19 cellular contexts compared by ENCODE assay signal in the genomic region with DNA sequence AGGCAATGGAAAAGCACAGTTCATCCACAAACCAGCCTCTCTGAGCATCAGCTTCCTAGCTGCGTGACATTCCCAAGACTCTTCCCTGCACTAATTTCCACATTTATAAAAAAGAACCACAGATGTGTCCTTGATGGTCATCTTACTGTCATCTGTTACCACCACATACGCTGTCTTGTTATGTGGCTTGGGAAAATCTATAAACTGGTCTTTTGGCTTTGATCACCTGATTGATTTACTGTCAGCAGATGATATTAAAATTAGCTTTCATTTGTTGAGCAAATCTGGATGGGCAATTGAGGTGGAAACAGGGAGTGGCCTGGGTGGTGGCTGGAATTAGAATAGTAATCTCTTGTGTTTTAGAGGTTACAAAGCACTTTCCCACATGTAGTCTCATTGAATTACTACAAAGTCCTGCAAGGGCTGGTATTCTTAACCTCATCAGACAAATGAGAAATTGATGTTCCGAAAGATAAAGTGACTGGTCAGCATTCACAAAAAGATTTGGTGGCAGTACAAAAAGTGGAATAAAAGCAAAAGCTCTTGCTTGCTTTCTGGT.
DNase-seq lines count a peak whose midpoint lies in the region; ATAC-seq and TF ChIP-seq lines count a peak whose summit lies in the region.
"Had no signal": no experiment of that assay in that cellular context is flagged by ENCODE, and none has a peak within 500 bp of the region (broad histone marks: within the 10 kb centered on the region; RNA-seq: fewer than 3 reads in every experiment).

No MANE protein-coding gene starts in this region.

- ATAC-seq in psoas muscle (peak in 1 of 4 donors; percentile 32), HG02623 (IDR thresholded peaks at IDR 0.05; ENCODE audit: unreplicated experiment) (no peak), HG02840 (IDR thresholded peaks at IDR 0.05; ENCODE audit: low FRiP score, unreplicated experiment) (no peak)

- intact Hi-C loops in mammary epithelial cell (cut with micrococcal nuclease) (no loop called here), psoas muscle (cut with DNase I) (no loop called here)

- H3K79me2 ChIP-seq in KMS-11 (ENCODE audit: insufficient read depth, low read depth) (no peaks in the 10 kb centered on the region), mammary epithelial cell (ENCODE audit: insufficient read depth, low read length) (no peaks in the 10 kb centered on the region)

- H3K9me3 Mint-ChIP-seq in activated naive CD4-positive, alpha-beta T cell treated with anti-CD3 and anti-CD28 coated beads, Interleukin-2, amount 10 ng/mL, durations not matched to agents 7 days and 5 days: no peaks in the 10 kb centered on the region

- in situ Hi-C loops in mammary epithelial cell (cut with MboI; ENCODE audit: low sequenced_read_pairs in 2 of 2): no loop called here

- CTCF ChIA-PET in activated naive CD4-positive, alpha-beta T cell treated with anti-CD3 and anti-CD28 coated beads, Interleukin-2, amount 10 ng/mL, durations not matched to agents 7 days and 5 days (lab: Charles Lee): interaction anchor here (0.8 to 2.8 kb wide), 5 partner anchors 14 to 48 kb away, joined by 3 to 10 read pairs (median 4); no protein-coding TSS in a partner anchor
- CTCF ChIA-PET in mammary epithelial cell (lab: Charles Lee; ENCODE audit: low non-redundant PET): no interaction called here

- H3K9me3 ChIP-seq in mammary epithelial cell (replicated peaks; ENCODE audit: insufficient read depth, low read length) (no peaks in the 10 kb centered on the region), psoas muscle (no peaks in the 10 kb centered on the region)
- H3K9me3 ChIP-seq: testis had no signal

- H3K4me3 ChIP-seq in KMS-11 (IDR thresholded peaks at IDR 0.05; ENCODE audit: insufficient read depth, low read depth, low read length) (no peak overlapping the region), mammary epithelial cell (replicated peaks in 1 of 3; ENCODE audit: insufficient read depth in 1 of 3, low read depth in 2 of 3, low read length in 3 of 3) (no peak overlapping the region), psoas muscle (no peak overlapping the region)
- H3K4me3 ChIP-seq: cardiac muscle cell, testis had no signal

- H3K36me3 ChIP-seq in KMS-11 (ENCODE audit: insufficient read depth) (no peaks in the 10 kb centered on the region), mammary epithelial cell (ENCODE audit: insufficient read depth, low read length) (no peaks in the 10 kb centered on the region), psoas muscle (ENCODE audit: insufficient read depth in 1 of 2, low read depth in 1 of 2) (no peaks in the 10 kb centered on the region)
- H3K36me3 ChIP-seq: cardiac muscle cell had no signal

- peak overlapping the region; percentile 21; the same call in 1 of the 2 replicates for H3K4me2 ChIP-seq in KMS-11
- no peak overlapping the region for H3K4me2 ChIP-seq in mammary epithelial cell (ENCODE audit: insufficient read depth, low read depth, low read length)

- dilution Hi-C loops in mammary epithelial cell (cut with HindIII; ENCODE audit: low sequenced_read_pairs): no loop called here

- H4K20me1 ChIP-seq in KMS-11 (ENCODE audit: insufficient read depth): no peaks in the 10 kb centered on the region
- H4K20me1 ChIP-seq in mammary epithelial cell (ENCODE audit: insufficient read depth, low read length): no peaks in the 10 kb centered on the region

- no TSS peak for BruUV-seq in mammary epithelial cell (replicated peaks; lab: Mats Ljungman, UMichigan)

- no peak for TF ChIP-seq CTCF in KMS-11 (conservative IDR thresholded peaks at IDR 0.05; ENCODE audit: low read depth, low read length)
- no peak for TF ChIP-seq CTCF in mammary epithelial cell (conservative IDR thresholded peaks at IDR 0.05 in 1 of 2, IDR thresholded peaks at IDR 0.05 in 1 of 2; ENCODE audit: extremely low read depth in 1 of 2, insufficient read depth in 1 of 2, low read depth in 1 of 2, low read length in 2 of 2)
- no peak for TF ChIP-seq CTCF in psoas muscle (IDR thresholded peaks at IDR 0.05)

- H2AFZ ChIP-seq in KMS-11 (ENCODE audit: low read depth): peak overlapping the region; percentile 69; the same call in 1 of the 2 replicates
- peak overlapping the region; percentile 55 for H2AFZ ChIP-seq in mammary epithelial cell (ENCODE audit: low read depth, low read length)

- peaks cover 69% of the 10 kb centered on the region for H3K4me1 ChIP-seq in KMS-11 (ENCODE audit: low read depth, poor library complexity, severe bottlenecking)
- no peaks in the 10 kb centered on the region for H3K4me1 ChIP-seq in mammary epithelial cell (ENCODE audit: insufficient read depth, low read length)
- peaks cover 26% of the 10 kb centered on the region for H3K4me1 ChIP-seq in psoas muscle
- H3K4me1 ChIP-seq: testis had no signal

- peak overlapping the region; percentile 49 for H3K27ac Mint-ChIP-seq in activated naive CD4-positive, alpha-beta T cell treated with anti-CD3 and anti-CD28 coated beads, Interleukin-2, amount 10 ng/mL, durations not matched to agents 7 days and 5 days
- H3K27ac Mint-ChIP-seq: mesothelial cell of epicardium had no signal

- H3K9ac ChIP-seq in KMS-11 (no peak overlapping the region), mammary epithelial cell (ENCODE audit: insufficient read depth, low read length) (no peak overlapping the region)

- 96% methylated on average over 3 of the region's 3 CpGs for WGBS in mammary epithelial cell (ENCODE audit: low coverage, missing lambda C conversion rate)
- 51 to 76% (median 75%) methylated on average over 3 of the region's 3 CpGs for WGBS in psoas muscle, 3 donors

- H3K4me3 Mint-ChIP-seq in activated naive CD4-positive, alpha-beta T cell treated with anti-CD3 and anti-CD28 coated beads, Interleukin-2, amount 10 ng/mL, durations not matched to agents 7 days and 5 days: no peak overlapping the region
- H3K4me3 Mint-ChIP-seq: mesothelial cell of epicardium had no signal

- H3K27ac ChIP-seq in KMS-11: no peak overlapping the region
- no peak overlapping the region for H3K27ac ChIP-seq in mammary epithelial cell (ENCODE audit: insufficient read depth, low read depth, low read length)
- peak overlapping the region; percentile 83 for H3K27ac ChIP-seq in psoas muscle
- H3K27ac ChIP-seq: cardiac muscle cell, testis had no signal

- no peak for DNase-seq in activated naive CD4-positive, alpha-beta T cell treated with anti-CD3 and anti-CD28 coated beads, Interleukin-2, amount 10 ng/mL, durations not matched to agents 7 days and 5 days
- no peak for DNase-seq in activated naive CD4-positive, alpha-beta T cell (lab: John Stamatoyannopoulos, UW)
- DNase-seq in mammary epithelial cell (no peak), psoas muscle (no peak), NCI-H2081 treated with DMSO at 0.1 percent for 48 hours (lab: John Stamatoyannopoulos, UW) (no peak)
- DNase-seq: activated CD4-positive, alpha-beta T cell treated with anti-CD3 and anti-CD28 coated beads, Interleukin-2, amount 50 U/mL, for 48 hours; Karpas-422; NCI-H1105; NCI-H2107; NCI-H524; Right ventricle myocardium superior; stimulated activated CD4-positive, alpha-beta T cell treated with anti-CD3 and anti-CD28 coated beads, Interleukin-15, amount 100 ng/mL, for 24 hours; SW 1271; testis had no signal

- peaks cover 34% of the 10 kb centered on the region for H3K4me1 Mint-ChIP-seq in activated naive CD4-positive, alpha-beta T cell treated with anti-CD3 and anti-CD28 coated beads, Interleukin-2, amount 10 ng/mL, durations not matched to agents 7 days and 5 days

- H3K36me3 Mint-ChIP-seq in activated naive CD4-positive, alpha-beta T cell treated with anti-CD3 and anti-CD28 coated beads, Interleukin-2, amount 10 ng/mL, durations not matched to agents 7 days and 5 days: peaks cover 3% of the 10 kb centered on the region
- H3K36me3 Mint-ChIP-seq: mesothelial cell of epicardium had no signal

- no peaks in the 10 kb centered on the region for H3K27me3 Mint-ChIP-seq in activated naive CD4-positive, alpha-beta T cell treated with anti-CD3 and anti-CD28 coated beads, Interleukin-2, amount 10 ng/mL, durations not matched to agents 7 days and 5 days

- H3K27me3 ChIP-seq in KMS-11 (ENCODE audit: insufficient read depth, low read depth) (no peaks in the 10 kb centered on the region), mammary epithelial cell (ENCODE audit: insufficient read depth, low read length) (no peaks in the 10 kb centered on the region), psoas muscle (ENCODE audit: insufficient read depth in 3 of 3, low read length in 2 of 3) (no peaks in the 10 kb centered on the region)
- H3K27me3 ChIP-seq: cardiac muscle cell, testis had no signal
